In genomic region chr2:241818943-241819270, GRCh38 we compare ENCODE assay signal across 1 cellular context.
TF ChIP-seq lines count a peak whose summit lies in the region.

No MANE protein-coding gene starts in this region.

TF ChIP-seq in HepG2, 621 proteins besides CTCF, POLR2A, EP300 and RAD21 (continues in another document):
- TF ChIP-seq SNAPC4 (CRISPR knock-in tag; IDR thresholded peaks at IDR 0.05) (peak; percentile 84), PBX3 (CRISPR knock-in tag; IDR thresholded peaks at IDR 0.05; ENCODE audit: borderline replicate concordance) (no peak), ZNF800 (CRISPR knock-in tag; IDR thresholded peaks at IDR 0.05) (peak; percentile 68), ZBTB46 (CRISPR knock-in tag; IDR thresholded peaks at IDR 0.05; ENCODE audit: borderline replicate concordance) (no peak), ZNF724P (CRISPR knock-in tag; IDR thresholded peaks at IDR 0.05; ENCODE audit: borderline replicate concordance) (0 out of 2 replicates have a peak, but pooled peaks have one; percentile 81), ZNF503 (CRISPR knock-in tag; IDR thresholded peaks at IDR 0.05) (peak; percentile 70; the same call in 1 of the 2 replicates), HBP1 (CRISPR knock-in tag; IDR thresholded peaks at IDR 0.05; ENCODE audit: low read depth) (peak; percentile 88; the same call in 1 of the 2 replicates), FOXK1 (CRISPR knock-in tag; IDR thresholded peaks at IDR 0.05; ENCODE audit: borderline replicate concordance, low read depth) (peak; percentile 78; the same call in 1 of the 2 replicates), FOXO4 (CRISPR knock-in tag; conservative IDR thresholded peaks at IDR 0.05) (no peak), FOSL1 (CRISPR knock-in tag; IDR thresholded peaks at IDR 0.05; ENCODE audit: borderline replicate concordance) (no peak), SAFB2 (CRISPR knock-in tag; IDR thresholded peaks at IDR 0.05; ENCODE audit: borderline replicate concordance, low read depth) (no peak), ARID5B (CRISPR knock-in tag; IDR thresholded peaks at IDR 0.05) (peak; percentile 91), ZNF703 (CRISPR knock-in tag; IDR thresholded peaks at IDR 0.05; ENCODE audit: borderline replicate concordance) (peak; percentile 91; the same call in 1 of the 2 replicates), NR0B2 (CRISPR knock-in tag; IDR thresholded peaks at IDR 0.05) (peak; percentile 83; the same call in 1 of the 2 replicates), BORCS8-MEF2B (CRISPR knock-in tag; IDR thresholded peaks at IDR 0.05) (peak; percentile 91), ATF6 (CRISPR knock-in tag; conservative IDR thresholded peaks at IDR 0.05) (no peak), ELF1 (CRISPR knock-in tag; IDR thresholded peaks at IDR 0.05) (peak; percentile 50; the same call in 1 of the 2 replicates), FOXJ3 (CRISPR knock-in tag; IDR thresholded peaks at IDR 0.05; ENCODE audit: borderline replicate concordance) (no peak; the same call in 1 of the 2 replicates), CERS6 (CRISPR knock-in tag; IDR thresholded peaks at IDR 0.05) (no peak), ZNF589 (CRISPR knock-in tag; conservative IDR thresholded peaks at IDR 0.05) (peak; percentile 56; the same call in 1 of the 2 replicates), NAIF1 (CRISPR knock-in tag; IDR thresholded peaks at IDR 0.05; ENCODE audit: borderline replicate concordance) (no peak), TRIM24 (CRISPR knock-in tag; IDR thresholded peaks at IDR 0.05) (peak; percentile 99)
